ENCODE assay signal across 1 cellular context in genomic region chr18:2687390-2688001, GRCh38.
TF ChIP-seq lines count a peak whose summit lies in the region.

No MANE protein-coding gene starts in this region.

TF ChIP-seq in GM12878, 131 proteins besides CTCF, POLR2A, EP300 and RAD21 (continued from another document and continues in another):
- TF ChIP-seq JUNB (IDR thresholded peaks at IDR 0.05), result no peak
- no peak for TF ChIP-seq NFIC (IDR thresholded peaks at IDR 0.05; ENCODE audit: low read depth, low read length)
- no peak for TF ChIP-seq KLF5 (IDR thresholded peaks at IDR 0.05; ENCODE audit: partially characterized antibody)
- TF ChIP-seq FOS (IDR thresholded peaks at IDR 0.05; ENCODE audit: borderline replicate concordance, extremely low read depth, insufficient read length), result no peak
- no peak for TF ChIP-seq SKIL (IDR thresholded peaks at IDR 0.05; ENCODE audit: low read depth, poor library complexity, severe bottlenecking)
- TF ChIP-seq NBN (IDR thresholded peaks at IDR 0.05), result peak; percentile 46
- TF ChIP-seq POLR2AphosphoS2 (IDR thresholded peaks at IDR 0.05; ENCODE audit: low read depth, low read length), result no peak
- TF ChIP-seq ZNF687 (IDR thresholded peaks at IDR 0.05), result no peak
- TF ChIP-seq CEBPB (IDR thresholded peaks at IDR 0.05; ENCODE audit: borderline replicate concordance in 1 of 2, low read depth in 2 of 2, low read length in 2 of 2), result no peak
- no peak for TF ChIP-seq USF1 (IDR thresholded peaks at IDR 0.05; ENCODE audit: borderline replicate concordance, extremely low read length, insufficient read depth, low read depth, low read length)
- TF ChIP-seq USF2 (IDR thresholded peaks at IDR 0.05; ENCODE audit: borderline replicate concordance, low read depth, low read length), result no peak
- TF ChIP-seq SPI1 (IDR thresholded peaks at IDR 0.05; ENCODE audit: borderline replicate concordance, insufficient read depth, low read depth, low read length), result 0 out of 2 replicates have a peak, but pooled peaks have one; percentile 20
- no peak for TF ChIP-seq ZZZ3 (IDR thresholded peaks at IDR 0.05; ENCODE audit: control insufficient read depth, insufficient read length, low read depth)
- no peak for TF ChIP-seq PML (IDR thresholded peaks at IDR 0.05; ENCODE audit: low read length)
- no peak for TF ChIP-seq SMARCA5 (IDR thresholded peaks at IDR 0.05)
- TF ChIP-seq ZBTB4 (CRISPR knock-in tag; IDR thresholded peaks at IDR 0.05), result no peak
- TF ChIP-seq MLLT1 (IDR thresholded peaks at IDR 0.05), result no peak
- TF ChIP-seq RBBP5 (conservative IDR thresholded peaks at IDR 0.05), result no peak
- no peak for TF ChIP-seq SMC3 (IDR thresholded peaks at IDR 0.05; ENCODE audit: borderline replicate concordance, low read length)
- TF ChIP-seq SREBF2 (IDR thresholded peaks at IDR 0.05; ENCODE audit: low read length), result no peak
- no peak for TF ChIP-seq ATF3 (IDR thresholded peaks at IDR 0.05; ENCODE audit: borderline replicate concordance, extremely low read depth, low read depth, low read length)
- no peak for TF ChIP-seq MYC (IDR thresholded peaks at IDR 0.05; ENCODE audit: insufficient read depth, insufficient read length, insufficient replicate concordance, low read length, severe bottlenecking)
- 0 out of 2 replicates have a peak, but pooled peaks have one; percentile 21 for TF ChIP-seq CBX5 (IDR thresholded peaks at IDR 0.05; ENCODE audit: low read depth)
- TF ChIP-seq ATF7 (IDR thresholded peaks at IDR 0.05; ENCODE audit: low read depth), result peak; percentile 47
- TF ChIP-seq TCF7 (IDR thresholded peaks at IDR 0.05; ENCODE audit: borderline replicate concordance), result no peak
- TF ChIP-seq IKZF2 (IDR thresholded peaks at IDR 0.05), result peak in 1 of 2 experiments; percentile 35; a peak in 1 of 4 replicates
- TF ChIP-seq RUNX3 (IDR thresholded peaks at IDR 0.05; ENCODE audit: low read length), result peak; percentile 63
- TF ChIP-seq RELA (IDR thresholded peaks at IDR 0.05; ENCODE audit: borderline replicate concordance, partially characterized antibody), result no peak
- TF ChIP-seq E2F4 (IDR thresholded peaks at IDR 0.05; ENCODE audit: low read depth, low read length), result no peak
- TF ChIP-seq IRF3 (IDR thresholded peaks at IDR 0.05), result no peak
- TF ChIP-seq EZH2 (IDR thresholded peaks at IDR 0.05; ENCODE audit: borderline replicate concordance, control insufficient read depth, low read depth, low read length), result no peak
- no peak for TF ChIP-seq GABPA (IDR thresholded peaks at IDR 0.05; ENCODE audit: low read depth)
- TF ChIP-seq NFYA (IDR thresholded peaks at IDR 0.05; ENCODE audit: borderline replicate concordance, low read depth, low read length), result no peak
- TF ChIP-seq E2F8 (IDR thresholded peaks at IDR 0.05; ENCODE audit: low read depth, partially characterized antibody), result no peak
- no peak for TF ChIP-seq POU2F2 (IDR thresholded peaks at IDR 0.05; ENCODE audit: borderline replicate concordance, low read depth, low read length)
- TF ChIP-seq SMAD1 (IDR thresholded peaks at IDR 0.05; ENCODE audit: low read depth, partially characterized antibody), result no peak
- TF ChIP-seq SUZ12 (IDR thresholded peaks at IDR 0.05; ENCODE audit: unreplicated experiment), result no peak
- TF ChIP-seq BCL3 (IDR thresholded peaks at IDR 0.05; ENCODE audit: borderline replicate concordance, insufficient read depth, low read depth, low read length, poor library complexity, severe bottlenecking), result no peak
- TF ChIP-seq HDAC6 (IDR thresholded peaks at IDR 0.05; ENCODE audit: unreplicated experiment), result no peak
- TF ChIP-seq KDM1A (IDR thresholded peaks at IDR 0.05; ENCODE audit: borderline replicate concordance), result no peak
